1 cellular context compared by ENCODE assay signal in genomic region chr1:53577141-53578100, GRCh38.
TF ChIP-seq lines count a peak whose summit lies in the region.

No MANE protein-coding gene starts in this region.

TF ChIP-seq in K562, 482 proteins besides CTCF, POLR2A, EP300 and RAD21:
- TF ChIP-seq KLF10 (CRISPR knock-in tag; IDR thresholded peaks at IDR 0.05), result no peak
